In the genomic region with DNA sequence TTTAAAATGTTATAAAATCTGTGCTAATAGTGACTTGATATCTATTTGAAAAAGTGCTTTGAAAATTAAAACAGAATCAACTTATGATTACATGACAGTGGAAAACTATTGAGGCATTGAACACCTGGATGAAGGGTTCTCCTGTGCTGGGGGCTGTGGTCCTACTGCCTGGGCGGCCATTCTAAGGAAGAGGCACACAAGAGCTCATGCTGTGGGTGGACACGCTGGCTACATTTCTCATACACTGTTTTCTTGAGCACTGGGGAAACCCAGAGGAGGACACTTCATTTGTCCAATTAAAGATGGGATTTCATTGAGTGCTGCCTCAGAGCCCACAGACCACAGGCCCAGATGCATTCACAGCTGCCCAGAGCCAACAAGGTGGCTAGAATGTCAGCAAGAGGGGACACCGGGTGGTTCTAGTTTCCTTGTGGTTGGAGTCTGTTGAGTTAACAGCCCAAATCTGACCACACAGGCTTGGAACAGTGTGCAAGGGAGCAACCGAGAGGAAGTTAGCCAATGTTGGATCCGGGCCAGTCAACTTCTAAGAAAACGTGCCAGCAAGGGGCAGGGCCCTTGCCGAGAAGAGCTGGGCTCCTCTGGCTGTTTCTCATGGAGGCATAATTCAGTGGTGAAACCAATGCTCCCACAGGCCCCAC, we compare ENCODE assay signal across 7 cellular contexts. TPM values are rescaled to one million over a fixed set of nuclear protein-coding genes. Genes with fewer than 3 reads are reported as not detected.
DNase-seq lines count a peak whose midpoint lies in the region; ATAC-seq and TF ChIP-seq lines count a peak whose summit lies in the region.

No MANE protein-coding gene starts in this region.

- no peaks in the 10 kb centered on the region for H3K4me1 ChIP-seq in breast epithelium
- peaks cover 2 to 10% of the 10 kb centered on the region in 2 donors for H3K4me1 ChIP-seq in lung (ENCODE audit: control insufficient read depth in 2 of 2, insufficient read depth in 2 of 2, low read length in 2 of 2)
- peaks cover 22 to 38% (median 25%) of the 10 kb centered on the region in 4 donors for H3K4me1 ChIP-seq in stomach

- H3K9me3 Mint-ChIP-seq in T-helper 1 cell treated with Interleukin-12 subunit alpha and Interleukin-12 subunit beta and Interleukin-4 antibody, amounts not matched to agents 30 μg/mL and 1 μg/mL, for 36 hours: no peaks in the 10 kb centered on the region

- H3K36me3 Mint-ChIP-seq in T-helper 1 cell treated with Interleukin-12 subunit alpha and Interleukin-12 subunit beta and Interleukin-4 antibody, amounts not matched to agents 30 μg/mL and 1 μg/mL, for 36 hours (ENCODE audit: low read depth): peaks cover 3% of the 10 kb centered on the region

- peak overlapping the region; percentile 4 to 83 for H3K27ac ChIP-seq in breast epithelium
- H3K27ac ChIP-seq in lung (ENCODE audit: low read depth in 1 of 2, low read length in 1 of 2): peak overlapping the region in 1 of 2 donors; percentile 76
- peak overlapping the region; percentile 13 to 85 (median 69) for H3K27ac ChIP-seq in stomach

- H3K4me3 ChIP-seq in breast epithelium (no peak overlapping the region), lung (no peak overlapping the region), stomach (no peak overlapping the region)

- H3K27ac Mint-ChIP-seq in T-helper 1 cell treated with Interleukin-12 subunit alpha and Interleukin-12 subunit beta and Interleukin-4 antibody, amounts not matched to agents 30 μg/mL and 1 μg/mL, for 36 hours: peak overlapping the region; percentile 77

- H3K27me3 ChIP-seq in breast epithelium (no peaks in the 10 kb centered on the region), lung (ENCODE audit: control insufficient read depth, insufficient read depth) (no peaks in the 10 kb centered on the region), stomach (no peaks in the 10 kb centered on the region)

- H3K4me3 Mint-ChIP-seq in T-helper 1 cell treated with Interleukin-12 subunit alpha and Interleukin-12 subunit beta and Interleukin-4 antibody, amounts not matched to agents 30 μg/mL and 1 μg/mL, for 36 hours: peak overlapping the region; percentile 52

- DNase-seq in breast epithelium (ENCODE audit: low spot score in 2 of 2) (peak; percentile 77 to 82), lung (ENCODE audit: low spot score) (peak; percentile 93), stomach (peak; percentile 92), SK-N-DZ (ENCODE audit: low spot score) (no peak)

- TF ChIP-seq EP300 in stomach (IDR thresholded peaks at IDR 0.05): no peak

- WGBS in lung, 2 donors: 7 to 15% methylated on average over 7 of the region's 7 CpGs
- 10 to 14% (median 12%) methylated on average over 7 of the region's 7 CpGs for WGBS in stomach, 5 donors

- peak; percentile 48 for ATAC-seq in GM19328 (IDR thresholded peaks at IDR 0.05; ENCODE audit: unreplicated experiment)
- peak; percentile 50 for ATAC-seq in HG03558 (IDR thresholded peaks at IDR 0.05; ENCODE audit: extremely low read depth, unreplicated experiment)
- peak; percentile 84 for ATAC-seq in lung (ENCODE audit: insufficient read depth, low FRiP score)

- H3K36me3 ChIP-seq in breast epithelium (no peaks in the 10 kb centered on the region), lung (ENCODE audit: control insufficient read depth in 2 of 2, insufficient read depth in 2 of 2, low read length in 2 of 2) (no peaks in the 10 kb centered on the region), stomach (no peaks in the 10 kb centered on the region)

- no peaks in the 10 kb centered on the region for H3K27me3 Mint-ChIP-seq in T-helper 1 cell treated with Interleukin-12 subunit alpha and Interleukin-12 subunit beta and Interleukin-4 antibody, amounts not matched to agents 30 μg/mL and 1 μg/mL, for 36 hours (ENCODE audit: low read depth)

- H3K4me1 Mint-ChIP-seq in T-helper 1 cell treated with Interleukin-12 subunit alpha and Interleukin-12 subunit beta and Interleukin-4 antibody, amounts not matched to agents 30 μg/mL and 1 μg/mL, for 36 hours (ENCODE audit: low read depth): peaks cover 53% of the 10 kb centered on the region

- no peak for TF ChIP-seq CTCF in breast epithelium (IDR thresholded peaks at IDR 0.05)
- TF ChIP-seq CTCF in lung (IDR thresholded peaks at IDR 0.05; ENCODE audit: control extremely low read depth, extremely low read depth): no peak
- TF ChIP-seq CTCF in stomach (IDR thresholded peaks at IDR 0.05): no peak

- TF ChIP-seq POLR2A in breast epithelium (IDR thresholded peaks at IDR 0.05) (no peak), stomach (IDR thresholded peaks at IDR 0.05) (no peak)

- intact Hi-C loops in breast epithelium (cut with DNase I; ENCODE audit: low total_unique reads): no loop called here
- intact Hi-C loops in stomach (cut with DNase I; ENCODE audit: low total_unique reads): no loop called here

- H3K9me3 ChIP-seq in breast epithelium (no peaks in the 10 kb centered on the region), lung (ENCODE audit: control insufficient read depth in 2 of 2, insufficient read depth in 1 of 2, low read length in 1 of 2) (no peaks in the 10 kb centered on the region), stomach (no peaks in the 10 kb centered on the region)

RNA-seq across cellular contexts. Expression of a gene that starts 35.1 kb away (rescaled TPM):
- total RNA-seq in breast epithelium (10 to 100 TPM in 2 of 3 donors, 1 to 10 TPM in 1; 3.5 to 64.0 (median 50.8) TPM), lung (10 to 100 TPM; 61.7 to 67.0 TPM), stomach (100 to 1,000 TPM in 1 of 5 donors, 10 to 100 TPM in 4; 17.2 to 161 (median 25.9) TPM)
- polyA plus RNA-seq in lung (10 to 100 TPM in 1 of 2 donors, 1 to 10 TPM in 1; 1.9 to 36.6 TPM), stomach (1 to 10 TPM in 2 of 3 donors, under 1 TPM in 1; 0.76 to 2.0 (median 1.8) TPM)
- polyA plus RNA-seq in SK-N-DZ (2014; cell fraction: cytosol; rRNA removed): 9.1 and 12.0 TPM in 2 replicates
- 14.3 and 18.5 TPM in 2 replicates for polyA plus RNA-seq in SK-N-DZ (2014; cell fraction: nucleus; rRNA removed)
